Comparison of ENCODE assay signal across 20 cellular contexts in genomic region chr2:239765076-239765845, GRCh38.
A peak's percentile ranks its signal among the peaks of the same experiment; 100 is the strongest.
DNase-seq lines count a peak whose midpoint lies in the region; ATAC-seq and TF ChIP-seq lines count a peak whose summit lies in the region.
"Had no signal": no experiment of that assay in that cellular context is flagged by ENCODE, and none has a peak within 500 bp of the region (broad histone marks: within the 10 kb centered on the region; RNA-seq: fewer than 3 reads in every experiment).

No MANE protein-coding gene starts in this region.

- no peak overlapping the region for H2AFZ ChIP-seq in neuronal stem cell (ENCODE audit: low read length)

- no peak overlapping the region for H3K14ac ChIP-seq in neuronal stem cell (ENCODE audit: low read length)

- H3K27ac ChIP-seq in neuronal stem cell (replicated peaks; ENCODE audit: low read length): no peak overlapping the region
- H3K27ac ChIP-seq: A549 had no signal

- no peak overlapping the region for H2BK120ac ChIP-seq in neuronal stem cell (ENCODE audit: low read depth, low read length)

- peaks cover 0 to 22% (median 13%) of the 10 kb centered on the region in 5 experiments for H3K9me3 Mint-ChIP-seq in brain
- H3K9me3 Mint-ChIP-seq: CD8-positive, alpha-beta T cell had no signal

- H3K4ac ChIP-seq in neuronal stem cell (ENCODE audit: low read length): no peak overlapping the region

- peaks cover 34% of the 10 kb centered on the region for H3K4me1 Mint-ChIP-seq in brain

- no peak overlapping the region for H2BK5ac ChIP-seq in neuronal stem cell (ENCODE audit: low read length)

- H3K18ac ChIP-seq in neuronal stem cell (ENCODE audit: low read length): peak overlapping the region; percentile 15

- H3K27ac Mint-ChIP-seq in brain: peak overlapping the region in 3 of 5 experiments; percentile 4 to 67 (median 7)
- H3K27ac Mint-ChIP-seq: CD8-positive, alpha-beta T cell had no signal

- WGBS in neuronal stem cell (ENCODE audit: extremely low coverage in 2 of 2, insufficient read length in 2 of 2, insufficient replicate concordance in 1 of 2), 2 donors: no CpG with 5 or more reads among the region's 17 CpGs

- no peak overlapping the region for H2BK12ac ChIP-seq in neuronal stem cell (ENCODE audit: low read length)

- intact Hi-C loops in Right ventricle myocardium superior (cut with DNase I): no loop called here
- intact Hi-C loops in left ventricle myocardium superior (cut with micrococcal nuclease): no loop called here

- no peak overlapping the region for H2BK15ac ChIP-seq in neuronal stem cell (ENCODE audit: low read length)

- H4K91ac ChIP-seq in neuronal stem cell (ENCODE audit: low read depth, low read length, poor library complexity): no peak overlapping the region

- ATAC-seq in Right ventricle myocardium superior (ENCODE audit: poor library complexity): no peak
- ATAC-seq in left ventricle myocardium superior: no peak
- ATAC-seq: A549; CD8-positive, alpha-beta T cell; HCT116 had no signal

- no peaks in the 10 kb centered on the region for H3K36me3 ChIP-seq in neuronal stem cell (replicated peaks in 1 of 2; ENCODE audit: control insufficient read depth in 2 of 2, insufficient read depth in 2 of 2, low read length in 2 of 2)

- H3K9ac ChIP-seq in neuronal stem cell (ENCODE audit: low read depth, low read length, poor library complexity): no peak overlapping the region

- H3K4me3 ChIP-seq in neuronal stem cell (ENCODE audit: low read length in 2 of 2): peak overlapping the region in 1 of 2 donors; percentile 17
- H3K4me3 ChIP-seq: A549 had no signal

- peak overlapping the region; percentile 70 for H4K8ac ChIP-seq in neuronal stem cell (ENCODE audit: low read depth, low read length)

- H3K27me3 Mint-ChIP-seq in brain: peaks cover 5% of the 10 kb centered on the region

- H3K4me3 Mint-ChIP-seq in brain: no peak overlapping the region
- H3K4me3 Mint-ChIP-seq: CD8-positive, alpha-beta T cell had no signal

- peak; percentile 17 for DNase-seq in Right ventricle myocardium superior
- no peak for DNase-seq in left ventricle myocardium superior
- DNase-seq in neuronal stem cell (ENCODE audit: low spot score): no peak
- no peak for DNase-seq in activated gamma-delta T cell (lab: John Stamatoyannopoulos, UW)
- DNase-seq in ureter (ENCODE audit: low spot score): no peak
- no peak for DNase-seq in GM13977 (ENCODE audit: low spot score)
- DNase-seq: Calu3; CD8-positive, alpha-beta T cell; GF-D8; GOT3; KBM-7; NCI-H187; NCI-H2107; NCI-H510A; NCI-H774; OCI-M1; SHP77 treated with DMSO at 0.1 percent for 48 hours had no signal

- peaks cover 0 to 1% of the 10 kb centered on the region in 2 donors for H3K9me3 ChIP-seq in neuronal stem cell (replicated peaks in 1 of 2; ENCODE audit: control insufficient read depth in 2 of 2, insufficient read depth in 1 of 2, low read depth in 1 of 2, low read length in 2 of 2)

- TF ChIP-seq CTCF in brain (conservative IDR thresholded peaks at IDR 0.05) (no peak), GM13977 (IDR thresholded peaks at IDR 0.05; ENCODE audit: extremely low read depth, insufficient read depth, missing control alignments) (no peak)

- H3K36me3 Mint-ChIP-seq in brain: no peaks in the 10 kb centered on the region
- H3K36me3 Mint-ChIP-seq: CD8-positive, alpha-beta T cell had no signal

- no peak overlapping the region for H3K23ac ChIP-seq in neuronal stem cell (ENCODE audit: low read depth, low read length, poor library complexity)

- H2AK5ac ChIP-seq in neuronal stem cell (ENCODE audit: low read depth, low read length): peak overlapping the region; percentile 36

- in situ Hi-C loops in GM13977 (cut with MboI; ENCODE audit: low pct_unique_long_range_greater_than_20kb, low sequenced_read_pairs, unreplicated experiment): no loop called here

- H3K27me3 ChIP-seq in neuronal stem cell (ENCODE audit: control insufficient read depth in 3 of 3, insufficient read depth in 3 of 3, low read depth in 1 of 3, low read length in 3 of 3): no peaks in the 10 kb centered on the region

- no peak overlapping the region for H3K4me2 ChIP-seq in neuronal stem cell (ENCODE audit: insufficient read depth, low read length, poor library complexity, severe bottlenecking)
- H3K4me2 ChIP-seq: A549 had no signal

- no peaks in the 10 kb centered on the region for H3K79me1 ChIP-seq in neuronal stem cell (ENCODE audit: low read depth, low read length)

- peaks cover 0 to 6% of the 10 kb centered on the region in 2 donors for H3K4me1 ChIP-seq in neuronal stem cell (ENCODE audit: control insufficient read depth in 2 of 2, insufficient read depth in 1 of 2, low read depth in 1 of 2, low read length in 2 of 2)
- H3K4me1 ChIP-seq: A549 had no signal
